Comparison of ENCODE assay signal across 1 cellular context in genomic region chr12:108810636-108811035, GRCh38.
TF ChIP-seq lines count a peak whose summit lies in the region.

No MANE protein-coding gene starts in this region.

TF ChIP-seq in HepG2, 621 proteins besides CTCF, POLR2A, EP300 and RAD21:
- no peak for TF ChIP-seq BRD4 (CRISPR knock-in tag; IDR thresholded peaks at IDR 0.05)
- no peak for TF ChIP-seq THRA (CRISPR knock-in tag; IDR thresholded peaks at IDR 0.05; ENCODE audit: borderline replicate concordance)
- no peak for TF ChIP-seq ZBTB21 (CRISPR knock-in tag; IDR thresholded peaks at IDR 0.05)
- no peak for TF ChIP-seq HMGA1 (CRISPR knock-in tag; conservative IDR thresholded peaks at IDR 0.05)
- TF ChIP-seq FOXO4 (CRISPR knock-in tag; conservative IDR thresholded peaks at IDR 0.05) = no peak
- TF ChIP-seq AFF4 (CRISPR knock-in tag; IDR thresholded peaks at IDR 0.05) = no peak
- no peak for TF ChIP-seq ZNF709 (CRISPR knock-in tag; IDR thresholded peaks at IDR 0.05)
- no peak for TF ChIP-seq ZNF136 (CRISPR knock-in tag; IDR thresholded peaks at IDR 0.05; ENCODE audit: low read depth)
- TF ChIP-seq SP1 (IDR thresholded peaks at IDR 0.05) = no peak
- TF ChIP-seq SP1 (CRISPR knock-in tag; IDR thresholded peaks at IDR 0.05) = no peak
- no peak for TF ChIP-seq KAT7 (CRISPR knock-in tag; IDR thresholded peaks at IDR 0.05; ENCODE audit: borderline replicate concordance)
- TF ChIP-seq SALL1 (CRISPR knock-in tag; IDR thresholded peaks at IDR 0.05) = no peak
- TF ChIP-seq ZNF609 (CRISPR knock-in tag; IDR thresholded peaks at IDR 0.05; ENCODE audit: borderline replicate concordance) = no peak
- no peak for TF ChIP-seq NR2C2 (CRISPR knock-in tag; IDR thresholded peaks at IDR 0.05; ENCODE audit: borderline replicate concordance)
- TF ChIP-seq ATF7 (IDR thresholded peaks at IDR 0.05) = no peak
- no peak for TF ChIP-seq ATF7 (CRISPR knock-in tag; IDR thresholded peaks at IDR 0.05)
- TF ChIP-seq CSRNP2 (CRISPR knock-in tag; conservative IDR thresholded peaks at IDR 0.05; ENCODE audit: low read depth) = no peak
- TF ChIP-seq ZNF382 (CRISPR knock-in tag; IDR thresholded peaks at IDR 0.05; ENCODE audit: borderline replicate concordance) = no peak
- TF ChIP-seq HOMEZ (CRISPR knock-in tag; IDR thresholded peaks at IDR 0.05; ENCODE audit: low read depth) = no peak
- no peak for TF ChIP-seq SATB2 (CRISPR knock-in tag; IDR thresholded peaks at IDR 0.05)
